ENCODE assay signal across 21 cellular contexts in the genomic region with DNA sequence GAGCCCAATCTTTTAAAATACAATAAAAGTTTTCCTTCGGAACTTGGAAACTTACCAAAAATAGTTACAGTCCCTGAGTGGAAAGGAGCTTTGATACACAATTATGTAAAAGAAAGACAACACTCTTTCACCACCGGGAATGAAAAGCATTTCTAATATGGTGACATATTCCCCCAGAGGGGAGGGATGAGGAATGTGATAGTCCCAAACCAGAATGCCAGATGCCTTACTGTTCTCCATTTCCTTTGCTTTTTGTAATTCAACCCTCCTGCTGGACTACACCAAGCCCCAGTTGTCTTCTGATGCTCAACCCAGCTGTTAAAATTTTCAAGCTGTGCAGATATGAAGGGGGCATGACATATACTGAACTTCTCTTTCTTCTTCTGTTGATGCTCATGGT. TPM values are rescaled to one million over a fixed set of nuclear protein-coding genes. Genes with fewer than 3 reads are reported as not detected.
DNase-seq lines count a peak whose midpoint lies in the region; ATAC-seq, FAIRE-seq and TF ChIP-seq lines count a peak whose summit lies in the region.
"Had no signal": no experiment of that assay in that cellular context is flagged by ENCODE, and none has a peak within 500 bp of the region (broad histone marks: within the 10 kb centered on the region; RNA-seq: fewer than 3 reads in every experiment).

No MANE protein-coding gene starts in this region.

- no peak for TF ChIP-seq CTCF in pancreas (IDR thresholded peaks at IDR 0.05)

- no peak for FAIRE-seq in pancreas (lab: Jason Lieb, UNC)
- FAIRE-seq: A549, endothelial cell of umbilical vein had no signal

- no peak overlapping the region for H3K27ac Mint-ChIP-seq in T-cell
- H3K27ac Mint-ChIP-seq: activated naive CD8-positive, alpha-beta T cell treated with anti-CD3 and anti-CD28 coated beads for 36 hours; stimulated activated naive B cell treated with anti-CD40 and anti-IgM and Interleukin-4, amounts not matched to agents 10 μg/mL and 1 μg/mL and 100 μg/mL, for 72 hours had no signal

- H3K27me3 Mint-ChIP-seq in T-cell, result no peaks in the 10 kb centered on the region
- H3K27me3 Mint-ChIP-seq: activated naive CD8-positive, alpha-beta T cell treated with anti-CD3 and anti-CD28 coated beads for 36 hours; natural killer cell treated with Interleukin-12 subunit alpha and Interleukin-12 subunit beta and Interleukin-15 and Interleukin-18, amount 100 ng/mL, for 72 hours; stimulated activated naive B cell treated with anti-CD40 and anti-IgM and Interleukin-4, amounts not matched to agents 10 μg/mL and 1 μg/mL and 100 μg/mL, for 72 hours had no signal

- 0 out of 2 replicates have a peak, but pooled peaks cover 5% of the 10 kb centered on the region for H3F3A ChIP-seq in GM23248 (ENCODE audit: insufficient read depth)

- no peaks in the 10 kb centered on the region for H3K9me3 Mint-ChIP-seq in T-cell
- H3K9me3 Mint-ChIP-seq: activated naive CD8-positive, alpha-beta T cell treated with anti-CD3 and anti-CD28 coated beads for 36 hours; natural killer cell treated with Interleukin-12 subunit alpha and Interleukin-12 subunit beta and Interleukin-15 and Interleukin-18, amount 100 ng/mL, for 72 hours; stimulated activated naive B cell treated with anti-CD40 and anti-IgM and Interleukin-4, amounts not matched to agents 10 μg/mL and 1 μg/mL and 100 μg/mL, for 72 hours had no signal

- H3K79me2 ChIP-seq in GM23248 (ENCODE audit: insufficient read depth), result peaks cover 13% of the 10 kb centered on the region

- POLR2A ChIA-PET in T-cell (lab: Charles Lee), result interaction anchor here in 1 of 2 donors (0.6 kb wide), 1 partner anchor 11 kb away, joined by 7 read pairs; no protein-coding TSS in a partner anchor

- H4K20me1 ChIP-seq in GM23248 (ENCODE audit: insufficient read depth), result no peaks in the 10 kb centered on the region

- no peak overlapping the region for H3K27ac ChIP-seq in GM23248
- no peak overlapping the region for H3K27ac ChIP-seq in pancreas
- H3K27ac ChIP-seq: A549, left ventricle myocardium inferior, RWPE1 had no signal

- no peaks in the 10 kb centered on the region for H3K27me3 ChIP-seq in GM23248 (replicated peaks; ENCODE audit: insufficient read depth)
- no peaks in the 10 kb centered on the region for H3K27me3 ChIP-seq in pancreas

- H3K9me2 ChIP-seq in GM23248 (ENCODE audit: insufficient read depth), result no peaks in the 10 kb centered on the region

- H3K4me3 ChIP-seq in GM23248 (no peak overlapping the region), pancreas (no peak overlapping the region)
- H3K4me3 ChIP-seq: A549, HAP-1, left ventricle myocardium inferior had no signal

- DNase-seq in A172 (ENCODE audit: low spot score) (peak; percentile 15), GM23248 (peak; percentile 54), hepatic stellate cell (ENCODE audit: low spot score) (peak; percentile 53), pancreas (no peak), T-cell (no peak)
- no peak for DNase-seq in effector CD8-positive, alpha-beta T cell (lab: John Stamatoyannopoulos, UW)
- DNase-seq: activated CD4-positive, alpha-beta T cell treated with anti-CD3 and anti-CD28 coated beads for 1 hour; activated naive CD8-positive, alpha-beta T cell treated with anti-CD3 and anti-CD28 coated beads for 36 hours; hippocampal formation; left ventricle myocardium inferior; NCI-H2081; NCI-H82; stimulated activated naive B cell treated with anti-CD40 and anti-IgM and Interleukin-4, amounts not matched to agents 10 μg/mL and 1 μg/mL and 100 μg/mL, for 72 hours; T-helper 2 cell had no signal

- H3K4me2 ChIP-seq in GM23248 (ENCODE audit: unreplicated experiment), result peak overlapping the region; percentile 31
- H3K4me2 ChIP-seq: A549 had no signal

- no peak overlapping the region for H3K4me3 Mint-ChIP-seq in T-cell
- H3K4me3 Mint-ChIP-seq: activated naive CD8-positive, alpha-beta T cell treated with anti-CD3 and anti-CD28 coated beads for 36 hours; natural killer cell treated with Interleukin-12 subunit alpha and Interleukin-12 subunit beta and Interleukin-15 and Interleukin-18, amount 100 ng/mL, for 72 hours; stimulated activated naive B cell treated with anti-CD40 and anti-IgM and Interleukin-4, amounts not matched to agents 10 μg/mL and 1 μg/mL and 100 μg/mL, for 72 hours had no signal

- H2AFZ ChIP-seq in GM23248, result peak overlapping the region; percentile 31; the same call in 1 of the 2 replicates

- H3K4me1 Mint-ChIP-seq in T-cell, result peaks cover 11 to 19% (median 12%) of the 10 kb centered on the region in 3 donors

- H3K9me3 ChIP-seq in GM23248 (ENCODE audit: low read depth) (no peaks in the 10 kb centered on the region), pancreas (no peaks in the 10 kb centered on the region)
- H3K9me3 ChIP-seq: A549, HAP-1, left ventricle myocardium inferior had no signal

- ATAC-seq in SK-N-SH treated with all-trans-retinoic acid at 6 μM for 48 hours (no peak), pancreas (no peak), T-cell (replicated peaks in 1 of 4) (no peak), HG02852 (IDR thresholded peaks at IDR 0.05; ENCODE audit: unreplicated experiment) (no peak)
- ATAC-seq: A549; natural killer cell treated with Interleukin-12 subunit alpha and Interleukin-12 subunit beta and Interleukin-15 and Interleukin-18, amount 100 ng/mL, for 72 hours; stimulated activated naive B cell treated with anti-CD40 and anti-IgM and Interleukin-4, amounts not matched to agents 10 μg/mL and 1 μg/mL and 100 μg/mL, for 72 hours had no signal

- in situ Hi-C loops in GM23248 (cut with MboI), result no loop called here

- no peak overlapping the region for H3K9ac ChIP-seq in GM23248

- H3K36me3 Mint-ChIP-seq in T-cell, result peaks cover 11% of the 10 kb centered on the region

- H3K4me1 ChIP-seq in GM23248 (ENCODE audit: insufficient read depth) (peaks cover 17% of the 10 kb centered on the region), pancreas (peaks cover 0 to 5% (median 5%) of the 10 kb centered on the region in 3 donors)

- H3K36me3 ChIP-seq in GM23248 (ENCODE audit: low read depth), result peaks cover 8% of the 10 kb centered on the region; the same call in 1 of the 2 replicates
- H3K36me3 ChIP-seq in pancreas, result peaks cover 0 to 6% (median 0%) of the 10 kb centered on the region in 3 donors

- intact Hi-C loops in pancreas (cut with DNase I), result no loop called here

- 5% methylated on average over 2 of the region's 2 CpGs for WGBS in GM23248 (ENCODE audit: low coverage in 1 of 2, low lambda C conversion rate in 2 of 2, missing lambda C conversion rate in 2 of 2), 2 experiments
- WGBS in pancreas, 2 donors, result 34 to 44% methylated on average over 2 of the region's 2 CpGs

- CTCF ChIA-PET in T-cell (lab: Charles Lee), result no interaction called here

TF ChIP-seq in SK-N-SH treated with all-trans-retinoic acid at 6 μM for 48 hours, 23 proteins besides CTCF, POLR2A, EP300 and RAD21:
- TF ChIP-seq ZNF70 (CRISPR knock-in tag; IDR thresholded peaks at IDR 0.05), result peak; percentile 72; the same call in 1 of the 2 replicates
- TF ChIP-seq, protein P1, sequence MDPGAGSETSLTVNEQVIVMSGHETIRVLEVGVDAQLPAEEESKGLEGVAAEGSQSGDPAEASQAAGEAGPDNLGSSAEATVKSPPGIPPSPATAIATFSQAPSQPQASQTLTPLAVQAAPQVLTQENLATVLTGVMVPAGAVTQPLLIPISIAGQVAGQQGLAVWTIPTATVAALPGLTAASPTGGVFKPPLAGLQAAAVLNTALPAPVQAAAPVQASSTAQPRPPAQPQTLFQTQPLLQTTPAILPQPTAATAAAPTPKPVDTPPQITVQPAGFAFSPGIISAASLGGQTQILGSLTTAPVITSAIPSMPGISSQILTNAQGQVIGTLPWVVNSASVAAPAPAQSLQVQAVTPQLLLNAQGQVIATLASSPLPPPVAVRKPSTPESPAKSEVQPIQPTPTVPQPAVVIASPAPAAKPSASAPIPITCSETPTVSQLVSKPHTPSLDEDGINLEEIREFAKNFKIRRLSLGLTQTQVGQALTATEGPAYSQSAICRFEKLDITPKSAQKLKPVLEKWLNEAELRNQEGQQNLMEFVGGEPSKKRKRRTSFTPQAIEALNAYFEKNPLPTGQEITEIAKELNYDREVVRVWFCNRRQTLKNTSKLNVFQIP (CRISPR knock-in tag; IDR thresholded peaks at IDR 0.05; ENCODE audit: borderline replicate concordance, low read depth), result no peak

RNA-seq across cellular contexts. Expression of a gene that starts 4.1 kb away (rescaled TPM):
- 22.5 and 28.4 TPM in 2 replicates for total RNA-seq in A172 (2014; rRNA removed; shearing (Covaris generic))
- 16.0 and 19.7 TPM in 2 replicates for total RNA-seq in GM23248 (2014; rRNA removed; shearing (Covaris generic))
- polyA plus RNA-seq in GM23248 (2016; fragmentation: Nextera tagmentation; extraction: Ambion mirVana) (14.2 and 15.0 TPM in 2 replicates), pancreas (10 to 100 TPM; 20.0 to 22.8 TPM)
- total RNA-seq in pancreas (10 to 100 TPM in 1 of 6 donors, 1 to 10 TPM in 5; 3.3 to 10.2 (median 6.0) TPM), T-cell (10 to 100 TPM; 11.6 to 14.8 (median 12.4) TPM)

RNA-seq across cellular contexts. Expression of a gene that starts 4.4 kb away (rescaled TPM):
- 57.5 and 57.9 TPM in 2 replicates for total RNA-seq in A172 (2014; rRNA removed; shearing (Covaris generic))
- total RNA-seq in GM23248 (2014; rRNA removed; shearing (Covaris generic)), result 45.8 and 50.7 TPM in 2 replicates
- polyA plus RNA-seq in GM23248 (2016; fragmentation: Nextera tagmentation; extraction: Ambion mirVana) (53.2 and 53.4 TPM in 2 replicates), pancreas (1 to 10 TPM; 4.8 to 8.1 TPM)
- total RNA-seq in pancreas (10 to 100 TPM in 1 of 6 donors, 1 to 10 TPM in 5; 3.6 to 13.6 (median 6.3) TPM), T-cell (10 to 100 TPM; 10.7 to 23.5 (median 19.9) TPM)

Comparison
In these comparisons a context has a peak if more than half of its experiments do, and no peak if none do; other contexts are left out.
1. DNase-seq: peak in A172 (single experiment), GM23248 (single experiment) and hepatic stellate cell (single experiment); none in effector CD8-positive, alpha-beta T cell (single experiment), pancreas (0 of 6) and T-cell (0 of 34).